8 cellular contexts compared by ENCODE assay signal in genomic region chr18:55587341-55588000, GRCh38. TPM values are rescaled to one million over a fixed set of nuclear protein-coding genes. Genes with fewer than 3 reads are reported as not detected.
DNase-seq lines count a peak whose midpoint lies in the region; ATAC-seq and TF ChIP-seq lines count a peak whose summit lies in the region.

No MANE protein-coding gene starts in this region.

- peak overlapping the region; percentile 74 for H3K4me3 Mint-ChIP-seq in activated T-cell treated with anti-CD3 and anti-CD28 coated beads, Interleukin-2, amount 50 U/mL, for 24 hours

- H3K9me3 ChIP-seq in smooth muscle cell (replicated peaks; ENCODE audit: low read depth), result no peaks in the 10 kb centered on the region

- peak overlapping the region; percentile 14 for H3K27ac Mint-ChIP-seq in activated T-cell treated with anti-CD3 and anti-CD28 coated beads, Interleukin-2, amount 50 U/mL, for 24 hours

- H3K36me3 ChIP-seq in brain microvascular endothelial cell (replicated peaks), result no peaks in the 10 kb centered on the region
- H3K36me3 ChIP-seq in smooth muscle cell (ENCODE audit: low read depth), result no peaks in the 10 kb centered on the region

- peaks cover 66% of the 10 kb centered on the region for H3K27me3 Mint-ChIP-seq in activated T-cell treated with anti-CD3 and anti-CD28 coated beads, Interleukin-2, amount 50 U/mL, for 24 hours

- H3K9ac ChIP-seq in smooth muscle cell (ENCODE audit: low read depth), result peak overlapping the region; percentile 78

- WGBS in smooth muscle cell (ENCODE audit: low lambda C conversion rate), result 0% methylated on average over 16 of the region's 44 CpGs

- peaks cover 3% of the 10 kb centered on the region for H3K36me3 Mint-ChIP-seq in activated T-cell treated with anti-CD3 and anti-CD28 coated beads, Interleukin-2, amount 50 U/mL, for 24 hours (ENCODE audit: low read depth)

- TF ChIP-seq CTCF in brain microvascular endothelial cell (IDR thresholded peaks at IDR 0.05; ENCODE audit: low read depth, low read length, missing control alignments), result no peak
- no peak for TF ChIP-seq CTCF in smooth muscle cell (IDR thresholded peaks at IDR 0.05; ENCODE audit: borderline replicate concordance, insufficient read depth, poor library complexity, severe bottlenecking)

- no peaks in the 10 kb centered on the region for H3K27me3 ChIP-seq in brain microvascular endothelial cell (replicated peaks)
- H3K27me3 ChIP-seq in smooth muscle cell (ENCODE audit: low read depth), result no peaks in the 10 kb centered on the region

- no peak for ATAC-seq in GM19397 (IDR thresholded peaks at IDR 0.05; ENCODE audit: unreplicated experiment)
- no peak for ATAC-seq in HG03378 (IDR thresholded peaks at IDR 0.05; ENCODE audit: unreplicated experiment)

- no peak for DNase-seq in activated T-cell treated with anti-CD3 and anti-CD28 coated beads, Interleukin-2, amount 50 U/mL, for 24 hours
- DNase-seq in activated T-cell treated with anti-CD3 and anti-CD28 coated beads, Interleukin-2, amount 50 U/mL, for 1 hour, result no peak
- DNase-seq in NCI-H748 (lab: John Stamatoyannopoulos, UW; ENCODE audit: unreplicated experiment) (peak; percentile 80), brain microvascular endothelial cell (peak; percentile 14), iPS-NIHi7 (ENCODE audit: extremely low spot score) (peak; percentile 63), smooth muscle cell (lab: John Stamatoyannopoulos, UW; ENCODE audit: unreplicated experiment) (no peak)

- H3K9me3 Mint-ChIP-seq in activated T-cell treated with anti-CD3 and anti-CD28 coated beads, Interleukin-2, amount 50 U/mL, for 24 hours, result no peaks in the 10 kb centered on the region

- H3K4me2 ChIP-seq in smooth muscle cell, result peak overlapping the region; percentile 94

- H3F3A ChIP-seq in smooth muscle cell (ENCODE audit: low read depth), result peaks cover 4% of the 10 kb centered on the region

- H3K27ac ChIP-seq in brain microvascular endothelial cell (peak overlapping the region; percentile 78), smooth muscle cell (ENCODE audit: low read depth) (peak overlapping the region; percentile 79)

- peaks cover 37% of the 10 kb centered on the region for H3K4me1 ChIP-seq in smooth muscle cell (ENCODE audit: low read depth)

- H3K4me1 Mint-ChIP-seq in activated T-cell treated with anti-CD3 and anti-CD28 coated beads, Interleukin-2, amount 50 U/mL, for 24 hours (ENCODE audit: low read depth), result peaks cover 28% of the 10 kb centered on the region

- H3K79me2 ChIP-seq in smooth muscle cell (ENCODE audit: low read depth), result peaks cover 62% of the 10 kb centered on the region

- H2AFZ ChIP-seq in smooth muscle cell (ENCODE audit: low read depth), result peak overlapping the region; percentile 57

- H3K4me3 ChIP-seq in brain microvascular endothelial cell (ENCODE audit: low read depth, low read length) (peak overlapping the region; percentile 59), smooth muscle cell (peak overlapping the region; percentile 86)

- in situ Hi-C loops in brain microvascular endothelial cell (cut with HindIII; ENCODE audit: low pct_ligation_motif_present, low sequenced_read_pairs), result no loop called here

- H4K20me1 ChIP-seq in smooth muscle cell (ENCODE audit: low read depth), result no peaks in the 10 kb centered on the region

RNA-seq across cellular contexts. Expression of gene TCF4, which starts 0.5 kb away (rescaled TPM):
- 120 and 141 TPM in 2 replicates for total RNA-seq in smooth muscle cell
- 105 and 154 TPM in 2 replicates for polyA plus RNA-seq in smooth muscle cell

Comparison
In these comparisons a context has a peak if more than half of its experiments do, and no peak if none do; other contexts are left out.
1. DNase-seq: peak in NCI-H748 (single experiment), brain microvascular endothelial cell (single experiment) and iPS-NIHi7 (single experiment); none in activated T-cell treated with anti-CD3 and anti-CD28 coated beads, Interleukin-2, amount 50 U/mL, for 24 hours (single experiment), activated T-cell treated with anti-CD3 and anti-CD28 coated beads, Interleukin-2, amount 50 U/mL, for 1 hour (single experiment) and smooth muscle cell (single experiment).